Comparison of ENCODE assay signal across 18 cellular contexts in the genomic region with DNA sequence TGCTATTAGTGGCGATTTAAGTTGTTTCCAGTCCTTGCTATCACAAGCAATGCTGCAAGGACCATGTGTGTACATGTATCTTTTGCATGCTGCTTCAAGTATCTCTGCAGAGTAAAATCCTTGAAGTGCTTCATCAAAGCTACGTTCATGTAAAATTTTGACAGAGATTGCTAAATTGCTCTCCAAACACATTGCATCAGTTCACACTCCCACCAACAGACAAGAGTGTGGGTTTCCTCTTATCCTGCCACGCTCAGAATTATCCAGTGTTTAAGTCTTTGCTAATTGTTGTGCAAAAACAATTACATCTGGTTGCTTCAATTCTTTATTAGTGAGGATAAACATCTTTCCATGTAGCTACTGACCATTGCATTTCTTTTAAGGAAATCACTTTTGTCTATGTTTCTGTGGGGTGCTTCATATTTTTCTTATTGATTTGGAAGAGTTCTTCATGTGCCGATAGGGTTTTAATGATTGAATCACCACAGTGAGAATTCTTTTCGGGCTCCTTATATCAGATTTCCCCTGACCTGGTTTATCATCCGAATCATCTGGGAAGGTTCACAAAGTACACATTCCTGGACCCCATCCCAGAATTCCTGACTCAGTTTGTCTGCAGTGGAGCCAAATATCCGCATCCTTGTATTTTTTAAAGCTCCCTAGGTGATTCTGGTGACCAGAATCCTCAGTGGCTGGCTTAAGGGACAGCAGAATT. TPM values are rescaled to one million over a fixed set of nuclear protein-coding genes. Genes with fewer than 3 reads are reported as not detected.
DNase-seq lines count a peak whose midpoint lies in the region; ATAC-seq, FAIRE-seq and TF ChIP-seq lines count a peak whose summit lies in the region.
"Had no signal": no experiment of that assay in that cellular context is flagged by ENCODE, and none has a peak within 500 bp of the region (broad histone marks: within the 10 kb centered on the region; RNA-seq: fewer than 3 reads in every experiment).

No MANE protein-coding gene starts in this region.

- DNase-seq in Ammon's horn (ENCODE audit: low spot score) (peak; percentile 30), HL-60 (ENCODE audit: low read depth in 1 of 2, low spot score in 1 of 2) (peak; percentile 79 to 82), NOMO-1 treated with DMSO at 0.1 percent for 48 hours (lab: John Stamatoyannopoulos, UW; ENCODE audit: unreplicated experiment) (peak; percentile 88), H1 (ENCODE audit: low read depth in 1 of 2, low spot score in 2 of 2) (no peak), uterus (no peak)
- DNase-seq: BE2C, GOT3, KG1, MG63, NCI-H1436 treated with DMSO at 0.1 percent for 48 hours, NCI-H345, NCI-H526 treated with DMSO at 0.1 percent for 48 hours, Right ventricle myocardium superior, SW 1271 had no signal

- H3K4me3 ChIP-seq in HL-60 (replicated peaks; ENCODE audit: insufficient read depth, low read length) (no peak overlapping the region), H1 (ENCODE audit: extremely low read depth in 1 of 4, insufficient read depth in 2 of 4, low read depth in 3 of 4, low read length in 4 of 4) (no peak overlapping the region), uterus (no peak overlapping the region)
- H3K4me3 ChIP-seq: MG63 had no signal

- no peak for FAIRE-seq in H1 (lab: Jason Lieb, UNC)

- no peak for ATAC-seq in HG03432 (IDR thresholded peaks at IDR 0.05; ENCODE audit: unreplicated experiment)
- no peak for ATAC-seq in HG03378 (IDR thresholded peaks at IDR 0.05; ENCODE audit: unreplicated experiment)
- ATAC-seq in GM21526 (IDR thresholded peaks at IDR 0.05; ENCODE audit: low FRiP score, unreplicated experiment), result no peak
- ATAC-seq: Panc1 had no signal

- no peaks in the 10 kb centered on the region for H3K4me1 ChIP-seq in H1 (replicated peaks in 1 of 4; ENCODE audit: control insufficient read depth in 3 of 4, insufficient read depth in 4 of 4, low read length in 3 of 4)
- no peaks in the 10 kb centered on the region for H3K4me1 ChIP-seq in uterus
- H3K4me1 ChIP-seq: BE2C had no signal

- TF ChIP-seq EP300 in H1 (IDR thresholded peaks at IDR 0.05; ENCODE audit: borderline replicate concordance in 1 of 2, low read depth in 2 of 2, low read length in 2 of 2), result no peak

- H2AFZ ChIP-seq in H1 (ENCODE audit: low read length), result peak overlapping the region; percentile 94; the same call in 1 of the 2 replicates

- no peak overlapping the region for H3K9ac ChIP-seq in H1 (replicated peaks in 1 of 4; ENCODE audit: extremely low read depth in 1 of 4, low read depth in 3 of 4, low read length in 3 of 4)

- CTCF ChIA-PET in H1 (lab: Charles Lee; ENCODE audit: partially characterized antibody), result no interaction called here

- H3K36me3 ChIP-seq in H1 (ENCODE audit: control insufficient read depth in 2 of 4, insufficient read depth in 4 of 4, low read length in 3 of 4), result no peaks in the 10 kb centered on the region
- H3K36me3 ChIP-seq in uterus, result no peaks in the 10 kb centered on the region
- H3K36me3 ChIP-seq: BE2C, MG63 had no signal

- no peak overlapping the region for H3K56ac ChIP-seq in H1 (replicated peaks; ENCODE audit: insufficient read length, low read depth, low read length)

- no peak overlapping the region for H4K5ac ChIP-seq in H1 (ENCODE audit: insufficient read length, low read depth, low read length)

- no peak overlapping the region for H3K23ac ChIP-seq in H1 (ENCODE audit: insufficient read length)

- H3K9me3 ChIP-seq in H1 (ENCODE audit: insufficient read depth in 2 of 2, low read depth in 1 of 2, low read length in 1 of 2), result no peaks in the 10 kb centered on the region
- H3K9me3 ChIP-seq in uterus, result no peaks in the 10 kb centered on the region
- H3K9me3 ChIP-seq: BE2C, MG63 had no signal

- intact Hi-C loops in uterus (cut with DNase I; ENCODE audit: low total_unique reads), result no loop called here

- WGBS in H1 (ENCODE audit: extremely low coverage in 1 of 2, insufficient coverage in 1 of 2, insufficient read length in 1 of 2, insufficient replicate concordance in 2 of 2, low coverage in 1 of 2, low lambda C conversion rate in 2 of 2, missing lambda C conversion rate in 1 of 2), 2 experiments, result 97% methylated on average over 7 of the region's 7 CpGs; no CpG with 5 or more reads in 1 of the 2 experiments

- no peak overlapping the region for H2BK20ac ChIP-seq in H1 (ENCODE audit: low read length)

- no peaks in the 10 kb centered on the region for H3K23me2 ChIP-seq in H1 (ENCODE audit: low read depth, low read length)

- no peak overlapping the region for H3K4me2 ChIP-seq in H1 (ENCODE audit: insufficient read depth in 1 of 2, low read depth in 2 of 2, low read length in 2 of 2)

- POLR2A ChIA-PET in H1 (lab: Charles Lee; ENCODE audit: partially characterized antibody), result no interaction called here

- H3K27ac ChIP-seq in HL-60 (replicated peaks) (peak overlapping the region; percentile 60), H1 (ENCODE audit: low read depth, low read length) (no peak overlapping the region), uterus (no peak overlapping the region)

- H3K14ac ChIP-seq in H1 (ENCODE audit: insufficient read length), result no peak overlapping the region

- no peak overlapping the region for H2AK5ac ChIP-seq in H1 (ENCODE audit: low read depth, low read length)

- no peak overlapping the region for H3K4ac ChIP-seq in H1 (replicated peaks; ENCODE audit: insufficient read length, low read depth, low read length)

- H4K91ac ChIP-seq in H1 (replicated peaks; ENCODE audit: insufficient read length, low read length), result no peak overlapping the region

- peak overlapping the region; percentile 4; the same call in 1 of the 2 replicates for H2BK12ac ChIP-seq in H1 (ENCODE audit: low read depth, low read length)

- no peak overlapping the region for H3K18ac ChIP-seq in H1 (ENCODE audit: extremely low read depth, low read length)

- TF ChIP-seq CTCF in HL-60 (IDR thresholded peaks at IDR 0.05; ENCODE audit: insufficient read depth, low read length), result no peak
- no peak for TF ChIP-seq CTCF in H1 (IDR thresholded peaks at IDR 0.05; ENCODE audit: control extremely low read depth in 1 of 3, insufficient read depth in 1 of 3, low read depth in 1 of 3, low read length in 3 of 3)
- TF ChIP-seq CTCF in uterus (IDR thresholded peaks at IDR 0.05), result no peak

- H4K8ac ChIP-seq in H1 (ENCODE audit: extremely low read depth, insufficient read depth, low read length), result no peak overlapping the region

- no peaks in the 10 kb centered on the region for H3K27me3 ChIP-seq in HL-60 (ENCODE audit: insufficient read depth, poor library complexity, severe bottlenecking)
- H3K27me3 ChIP-seq in H1 (replicated peaks in 1 of 4; ENCODE audit: control insufficient read depth in 3 of 4, extremely low read depth in 1 of 4, insufficient read depth in 3 of 4, low read length in 3 of 4), result no peaks in the 10 kb centered on the region; a peak in 1 of 7 replicates
- no peaks in the 10 kb centered on the region for H3K27me3 ChIP-seq in uterus
- H3K27me3 ChIP-seq: BE2C, MG63 had no signal

- H2BK5ac ChIP-seq in H1 (ENCODE audit: low read depth, low read length), result 0 out of 2 replicates have a peak overlapping the region, but pooled peaks have one; percentile 8

- no peak overlapping the region for H2BK15ac ChIP-seq in H1 (ENCODE audit: low read length)

- no peaks in the 10 kb centered on the region; the same call in 1 of the 2 replicates for H3K79me1 ChIP-seq in H1 (ENCODE audit: low read depth, low read length)

- H3K79me2 ChIP-seq in H1 (ENCODE audit: control insufficient read depth in 1 of 2, insufficient read depth in 2 of 2, low read length in 2 of 2), result no peaks in the 10 kb centered on the region

- H2BK120ac ChIP-seq in H1 (replicated peaks; ENCODE audit: low read depth, low read length), result no peak overlapping the region

- TF ChIP-seq POLR2A in H1 (IDR thresholded peaks at IDR 0.05; ENCODE audit: control extremely low read depth in 1 of 2, low read depth in 2 of 2, low read length in 2 of 2) (no peak), uterus (IDR thresholded peaks at IDR 0.05) (no peak)

- H4K20me1 ChIP-seq in H1 (replicated peaks in 1 of 2; ENCODE audit: control insufficient read depth in 1 of 2, insufficient read depth in 2 of 2, low read length in 2 of 2), result no peaks in the 10 kb centered on the region

- TF ChIP-seq RAD21 in H1 (IDR thresholded peaks at IDR 0.05 in 1 of 2, conservative IDR thresholded peaks at IDR 0.05 in 1 of 2; ENCODE audit: low read depth in 2 of 2, low read length in 2 of 2), result no peak

TF ChIP-seq in H1, 55 proteins besides CTCF, POLR2A, EP300 and RAD21:
- no peak for TF ChIP-seq NRF1 (IDR thresholded peaks at IDR 0.05; ENCODE audit: low read depth, low read length)
- TF ChIP-seq BRCA1 (IDR thresholded peaks at IDR 0.05; ENCODE audit: low read depth, low read length), result no peak
- TF ChIP-seq, protein P1, sequence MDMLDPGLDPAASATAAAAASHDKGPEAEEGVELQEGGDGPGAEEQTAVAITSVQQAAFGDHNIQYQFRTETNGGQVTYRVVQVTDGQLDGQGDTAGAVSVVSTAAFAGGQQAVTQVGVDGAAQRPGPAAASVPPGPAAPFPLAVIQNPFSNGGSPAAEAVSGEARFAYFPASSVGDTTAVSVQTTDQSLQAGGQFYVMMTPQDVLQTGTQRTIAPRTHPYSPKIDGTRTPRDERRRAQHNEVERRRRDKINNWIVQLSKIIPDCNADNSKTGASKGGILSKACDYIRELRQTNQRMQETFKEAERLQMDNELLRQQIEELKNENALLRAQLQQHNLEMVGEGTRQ (IDR thresholded peaks at IDR 0.05; ENCODE audit: low read length), result no peak
- no peak for TF ChIP-seq HDAC6 (IDR thresholded peaks at IDR 0.05; ENCODE audit: low read depth, low read length)
- no peak for TF ChIP-seq KDM5A (IDR thresholded peaks at IDR 0.05; ENCODE audit: low read length)
- no peak for TF ChIP-seq CHD2 (IDR thresholded peaks at IDR 0.05; ENCODE audit: low read length)
- no peak for TF ChIP-seq POU5F1 (IDR thresholded peaks at IDR 0.05; ENCODE audit: low read depth, low read length)
- no peak for TF ChIP-seq TEAD4 (IDR thresholded peaks at IDR 0.05; ENCODE audit: low read depth, low read length)
- TF ChIP-seq BACH1 (IDR thresholded peaks at IDR 0.05; ENCODE audit: low read length), result no peak
- TF ChIP-seq TAF1 (IDR thresholded peaks at IDR 0.05; ENCODE audit: low read depth, low read length), result no peak
- no peak for TF ChIP-seq SP1 (IDR thresholded peaks at IDR 0.05; ENCODE audit: low read depth, low read length)
- no peak for TF ChIP-seq ASH2L (IDR thresholded peaks at IDR 0.05; ENCODE audit: low read length)

RNA-seq across cellular contexts. Expression of a gene that starts 56.3 kb away (rescaled TPM):
- total RNA-seq in H1 (2021; fragmentation: NEBNext Ultra II Directional; extraction: Animal tissue kit (Norgen Biotek cat#: 25700)), result 75.3 and 83.7 TPM in 2 replicates
- polyA plus RNA-seq in H1 (2011; rRNA removed), result 34.5 and 47.8 TPM in 2 replicates
- polyA plus RNA-seq in H1 (2011; cell fraction: cytosol; rRNA removed), result 40.8 TPM
- 65.6 TPM for polyA plus RNA-seq in H1 (2011; cell fraction: nucleus; rRNA removed)
- polyA plus RNA-seq in H1 (2012, experiment 1 of 2), result 51.1 to 58.7 TPM (median 53.7 TPM) in 4 replicates
- 35.2 TPM for polyA plus RNA-seq in H1 (2012, experiment 2 of 2)
- 90.5 TPM for polyA plus RNA-seq in H1 (2013, experiment 1 of 2)
- polyA plus RNA-seq in H1 (2013, experiment 2 of 2), result 94.8 TPM
- 34.8 and 35.8 TPM in 2 replicates for polyA minus RNA-seq in H1 (2011; rRNA and poly(A)+ RNA removed)
- 32.2 TPM for polyA minus RNA-seq in H1 (2011; cell fraction: cytosol; rRNA and poly(A)+ RNA removed)
- 36.7 TPM for polyA minus RNA-seq in H1 (2011; cell fraction: nucleus; rRNA and poly(A)+ RNA removed)
- 10 to 100 TPM; 13.6 to 51.6 (median 39.6) TPM for total RNA-seq in uterus

Comparison
In these comparisons a context has a peak if more than half of its experiments do, and no peak if none do; other contexts are left out.
1. DNase-seq: peak in Ammon's horn (single experiment), HL-60 (2 of 2) and NOMO-1 treated with DMSO at 0.1 percent for 48 hours (single experiment); none in H1 (0 of 2) and uterus (0 of 2).